16 cellular contexts compared by ENCODE assay signal in the genomic region with DNA sequence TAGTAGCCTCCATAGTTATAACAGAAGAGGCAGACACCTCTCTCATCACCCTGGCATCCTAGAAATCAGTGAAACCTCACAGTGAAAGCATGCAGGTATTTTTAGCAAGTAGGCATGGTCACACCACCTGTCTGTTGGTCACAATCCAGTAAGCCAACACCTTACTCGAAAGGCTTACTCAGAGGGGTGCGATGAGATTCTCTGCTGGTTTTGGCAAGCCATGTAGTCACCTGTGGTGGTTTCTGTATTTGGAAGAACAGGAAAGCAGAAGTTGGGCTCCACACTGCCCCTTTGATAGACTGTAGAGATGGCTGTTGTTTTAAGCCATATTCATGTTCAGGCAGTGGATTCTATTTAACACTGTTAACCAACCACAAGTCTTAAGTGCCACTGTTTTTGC.
A peak's percentile ranks its signal among the peaks of the same experiment; 100 is the strongest.
DNase-seq lines count a peak whose midpoint lies in the region; ATAC-seq, FAIRE-seq and TF ChIP-seq lines count a peak whose summit lies in the region.
"Had no signal": no experiment of that assay in that cellular context is flagged by ENCODE, and none has a peak within 500 bp of the region (broad histone marks: within the 10 kb centered on the region; RNA-seq: fewer than 3 reads in every experiment).

No MANE protein-coding gene starts in this region.

- no peak overlapping the region for H2AK5ac ChIP-seq in H1 (ENCODE audit: low read depth, low read length)

- no peak overlapping the region for H2BK5ac ChIP-seq in H1 (ENCODE audit: low read depth, low read length)

- H4K91ac ChIP-seq in H1 (replicated peaks; ENCODE audit: insufficient read length, low read length), result no peak overlapping the region

- no peak for TF ChIP-seq RAD21 in H1 (IDR thresholded peaks at IDR 0.05 in 1 of 2, conservative IDR thresholded peaks at IDR 0.05 in 1 of 2; ENCODE audit: low read depth in 2 of 2, low read length in 2 of 2)

- H3K79me1 ChIP-seq in H1 (ENCODE audit: low read depth, low read length), result no peaks in the 10 kb centered on the region

- no peak overlapping the region for H3K27ac Mint-ChIP-seq in naive thymus-derived CD4-positive, alpha-beta T cell
- H3K27ac Mint-ChIP-seq: activated B cell treated with CpG ODN at 0.5 μM for 24 hours; CD4-positive, alpha-beta memory T cell had no signal

- no peaks in the 10 kb centered on the region for H3K9me3 ChIP-seq in H1 (ENCODE audit: insufficient read depth in 2 of 2, low read depth in 1 of 2, low read length in 1 of 2)
- H3K9me3 ChIP-seq in naive thymus-derived CD4-positive, alpha-beta T cell (ENCODE audit: control insufficient read depth in 2 of 3, low read length in 3 of 3), result no peaks in the 10 kb centered on the region

- H3K27me3 ChIP-seq in KMS-11 (ENCODE audit: insufficient read depth, low read depth) (no peaks in the 10 kb centered on the region), H1 (replicated peaks in 1 of 4; ENCODE audit: control insufficient read depth in 3 of 4, extremely low read depth in 1 of 4, insufficient read depth in 3 of 4, low read length in 3 of 4) (no peaks in the 10 kb centered on the region)
- no peaks in the 10 kb centered on the region for H3K27me3 ChIP-seq in naive thymus-derived CD4-positive, alpha-beta T cell (ENCODE audit: control insufficient read depth in 2 of 2, insufficient read depth in 2 of 2, low read length in 2 of 2)
- H3K27me3 ChIP-seq: brain microvascular endothelial cell had no signal

- H2AFZ ChIP-seq in KMS-11 (ENCODE audit: low read depth) (no peak overlapping the region), H1 (ENCODE audit: low read length) (no peak overlapping the region)

- ATAC-seq in GM21390 (IDR thresholded peaks at IDR 0.05; ENCODE audit: unreplicated experiment), result peak; percentile 42
- ATAC-seq in naive thymus-derived CD4-positive, alpha-beta T cell, result no peak

- H4K5ac ChIP-seq in H1 (ENCODE audit: insufficient read length, low read depth, low read length), result no peak overlapping the region

- H3K79me2 ChIP-seq in KMS-11 (ENCODE audit: insufficient read depth, low read depth) (no peaks in the 10 kb centered on the region), H1 (ENCODE audit: control insufficient read depth in 1 of 2, insufficient read depth in 2 of 2, low read length in 2 of 2) (no peaks in the 10 kb centered on the region)

- H3K9ac ChIP-seq in KMS-11 (no peak overlapping the region), H1 (replicated peaks in 1 of 4; ENCODE audit: extremely low read depth in 1 of 4, low read depth in 3 of 4, low read length in 3 of 4) (no peak overlapping the region)

- intact Hi-C loops in naive thymus-derived CD4-positive, alpha-beta T cell (cut with micrococcal nuclease), result no loop called here
- intact Hi-C loops in head of caudate nucleus (cut with DNase I), result loop anchor here (10.0 kb wide), 1 partner anchor 138 kb away; a partner anchor contains a TSS

- H3K27ac ChIP-seq in KMS-11 (peak overlapping the region; percentile 11; the same call in 1 of the 2 replicates), H1 (ENCODE audit: low read depth, low read length) (no peak overlapping the region)
- no peak overlapping the region for H3K27ac ChIP-seq in naive thymus-derived CD4-positive, alpha-beta T cell (ENCODE audit: low read depth, low read length)
- H3K27ac ChIP-seq: brain microvascular endothelial cell, HL-60, skin epidermis had no signal

- peaks cover 5 to 13% (median 9%) of the 10 kb centered on the region in 5 donors for H3K27me3 Mint-ChIP-seq in naive thymus-derived CD4-positive, alpha-beta T cell

- H4K8ac ChIP-seq in H1 (ENCODE audit: extremely low read depth, insufficient read depth, low read length), result no peak overlapping the region

- no peaks in the 10 kb centered on the region for H3K9me3 Mint-ChIP-seq in naive thymus-derived CD4-positive, alpha-beta T cell
- H3K9me3 Mint-ChIP-seq: activated B cell treated with CpG ODN at 0.5 μM for 24 hours; CD4-positive, alpha-beta memory T cell had no signal

- H3K4me3 ChIP-seq in KMS-11 (IDR thresholded peaks at IDR 0.05; ENCODE audit: insufficient read depth, low read depth, low read length) (no peak overlapping the region), H1 (ENCODE audit: extremely low read depth in 1 of 4, insufficient read depth in 2 of 4, low read depth in 3 of 4, low read length in 4 of 4) (no peak overlapping the region; a peak in 1 of 8 replicates)
- no peak overlapping the region for H3K4me3 ChIP-seq in naive thymus-derived CD4-positive, alpha-beta T cell (ENCODE audit: low read length)
- H3K4me3 ChIP-seq: skin epidermis had no signal

- DNase-seq in A172 (ENCODE audit: low spot score), result peak; percentile 11
- DNase-seq in H1 (ENCODE audit: low read depth in 1 of 2, low spot score in 2 of 2), result no peak
- no peak for DNase-seq in GM10266 (ENCODE audit: extremely low spot score)
- DNase-seq in naive thymus-derived CD4-positive, alpha-beta T cell, result no peak
- no peak for DNase-seq in stimulated activated CD4-positive, alpha-beta T cell treated with anti-CD3 and anti-CD28 coated beads, Interleukin-4, amount 100 ng/mL, for 1 hour
- DNase-seq in head of caudate nucleus, result no peak
- DNase-seq: activated B cell treated with CpG ODN at 0.5 μM for 24 hours; activated naive CD4-positive, alpha-beta T cell treated with anti-CD3 and anti-CD28 coated beads, Interleukin-2, amount 50 U/mL, for 16 hours; brain microvascular endothelial cell; CD4-positive, alpha-beta memory T cell; NCI-H2029; occipital lobe had no signal

- H2BK120ac ChIP-seq in H1 (replicated peaks; ENCODE audit: low read depth, low read length), result no peak overlapping the region

- no peak for TF ChIP-seq EP300 in H1 (IDR thresholded peaks at IDR 0.05; ENCODE audit: borderline replicate concordance in 1 of 2, low read depth in 2 of 2, low read length in 2 of 2)

- H4K20me1 ChIP-seq in KMS-11 (ENCODE audit: insufficient read depth) (no peaks in the 10 kb centered on the region), H1 (replicated peaks in 1 of 2; ENCODE audit: control insufficient read depth in 1 of 2, insufficient read depth in 2 of 2, low read length in 2 of 2) (no peaks in the 10 kb centered on the region)

- no peak overlapping the region for H3K56ac ChIP-seq in H1 (replicated peaks; ENCODE audit: insufficient read length, low read depth, low read length)

- no peaks in the 10 kb centered on the region for H3K4me1 Mint-ChIP-seq in naive thymus-derived CD4-positive, alpha-beta T cell
- H3K4me1 Mint-ChIP-seq: activated B cell treated with CpG ODN at 0.5 μM for 24 hours; CD4-positive, alpha-beta memory T cell had no signal

- peak overlapping the region; percentile 14; the same call in 1 of the 2 replicates for H2BK15ac ChIP-seq in H1 (ENCODE audit: low read length)

- CTCF ChIA-PET in H1 (lab: Charles Lee; ENCODE audit: partially characterized antibody), result no interaction called here
- CTCF ChIA-PET in naive thymus-derived CD4-positive, alpha-beta T cell (lab: Charles Lee), result no interaction called here

- H3K14ac ChIP-seq in H1 (ENCODE audit: insufficient read length), result no peak overlapping the region

- H3K23me2 ChIP-seq in H1 (ENCODE audit: low read depth, low read length), result no peaks in the 10 kb centered on the region

- POLR2A ChIA-PET in H1 (lab: Charles Lee; ENCODE audit: partially characterized antibody), result no interaction called here
- POLR2A ChIA-PET in naive thymus-derived CD4-positive, alpha-beta T cell (lab: Charles Lee), result no interaction called here

- H3K4me2 ChIP-seq in KMS-11 (peak overlapping the region; percentile 75), H1 (ENCODE audit: insufficient read depth in 1 of 2, low read depth in 2 of 2, low read length in 2 of 2) (no peak overlapping the region)

- WGBS in H1 (ENCODE audit: extremely low coverage in 1 of 2, insufficient coverage in 1 of 2, insufficient read length in 1 of 2, insufficient replicate concordance in 2 of 2, low coverage in 1 of 2, low lambda C conversion rate in 2 of 2, missing lambda C conversion rate in 1 of 2), 2 experiments, result 88% methylated on average over 2 of the region's 2 CpGs; no CpG with 5 or more reads in 1 of the 2 experiments

- H3K4me1 ChIP-seq in KMS-11 (ENCODE audit: low read depth, poor library complexity, severe bottlenecking) (peaks cover 38% of the 10 kb centered on the region), H1 (replicated peaks in 1 of 4; ENCODE audit: control insufficient read depth in 3 of 4, insufficient read depth in 4 of 4, low read length in 3 of 4) (peaks cover 0 to 7% (median 0%) of the 10 kb centered on the region in 4 experiments; a peak in 2 of 7 replicates)
- H3K4me1 ChIP-seq in naive thymus-derived CD4-positive, alpha-beta T cell (ENCODE audit: control insufficient read depth in 2 of 2, insufficient read depth in 2 of 2, low read length in 2 of 2), result no peaks in the 10 kb centered on the region

- H3K36me3 ChIP-seq in KMS-11 (ENCODE audit: insufficient read depth) (no peaks in the 10 kb centered on the region), H1 (ENCODE audit: control insufficient read depth in 2 of 4, insufficient read depth in 4 of 4, low read length in 3 of 4) (no peaks in the 10 kb centered on the region)
- no peaks in the 10 kb centered on the region for H3K36me3 ChIP-seq in naive thymus-derived CD4-positive, alpha-beta T cell (ENCODE audit: control insufficient read depth in 2 of 3, insufficient read depth in 3 of 3, low read length in 3 of 3)
- H3K36me3 ChIP-seq: brain microvascular endothelial cell had no signal

- no peak for TF ChIP-seq POLR2A in H1 (IDR thresholded peaks at IDR 0.05; ENCODE audit: control extremely low read depth in 1 of 2, low read depth in 2 of 2, low read length in 2 of 2)

- H3K36me3 Mint-ChIP-seq in naive thymus-derived CD4-positive, alpha-beta T cell, result no peaks in the 10 kb centered on the region
- H3K36me3 Mint-ChIP-seq: CD4-positive, alpha-beta memory T cell had no signal

- H2BK20ac ChIP-seq in H1 (ENCODE audit: low read length), result no peak overlapping the region

- no peak overlapping the region for H2BK12ac ChIP-seq in H1 (ENCODE audit: low read depth, low read length)

- H3K4ac ChIP-seq in H1 (replicated peaks; ENCODE audit: insufficient read length, low read depth, low read length), result no peak overlapping the region

- no peak overlapping the region for H3K23ac ChIP-seq in H1 (ENCODE audit: insufficient read length)

- FAIRE-seq in H1 (lab: Jason Lieb, UNC), result no peak

- H3K18ac ChIP-seq in H1 (ENCODE audit: extremely low read depth, low read length), result no peak overlapping the region

- TF ChIP-seq CTCF in KMS-11 (conservative IDR thresholded peaks at IDR 0.05; ENCODE audit: low read depth, low read length) (no peak), H1 (IDR thresholded peaks at IDR 0.05; ENCODE audit: control extremely low read depth in 1 of 3, insufficient read depth in 1 of 3, low read depth in 1 of 3, low read length in 3 of 3) (no peak), GM10266 (IDR thresholded peaks at IDR 0.05; ENCODE audit: control insufficient read depth, insufficient read depth, low read depth, missing control alignments) (no peak)

- no peak overlapping the region for H3K4me3 Mint-ChIP-seq in naive thymus-derived CD4-positive, alpha-beta T cell
- H3K4me3 Mint-ChIP-seq: activated B cell treated with CpG ODN at 0.5 μM for 24 hours; CD4-positive, alpha-beta memory T cell had no signal

TF ChIP-seq in H1, 55 proteins besides CTCF, POLR2A, EP300 and RAD21 (continues in another document):
- no peak for TF ChIP-seq ASH2L (IDR thresholded peaks at IDR 0.05; ENCODE audit: low read length)
